In the genomic region with DNA sequence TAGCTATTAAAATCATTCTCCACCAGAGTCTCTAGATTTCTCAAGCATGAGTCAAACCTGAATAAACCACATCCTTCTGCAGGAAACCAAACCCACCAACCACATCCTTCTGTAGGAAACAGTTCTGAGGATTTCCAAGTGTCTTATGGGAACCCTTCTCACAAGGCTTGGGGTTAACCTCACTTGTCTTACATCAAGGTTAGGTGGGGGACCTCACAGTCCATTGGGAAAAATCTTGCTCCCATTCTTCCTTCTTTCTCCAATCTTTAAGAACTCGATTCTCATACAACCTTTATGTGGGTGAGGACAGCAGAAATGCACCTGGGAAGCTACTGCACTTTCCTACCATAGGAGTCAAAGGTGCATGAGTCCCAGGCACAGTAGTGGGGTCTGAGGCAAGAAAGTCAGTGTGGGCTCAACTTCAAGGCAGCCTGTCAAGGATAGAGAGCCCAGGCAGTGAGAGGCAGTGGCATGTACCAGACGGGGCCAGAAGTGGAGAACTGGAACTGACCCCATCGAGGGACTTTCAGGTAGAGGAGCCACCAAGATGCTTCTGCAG, we compare ENCODE assay signal across 3 cellular contexts.
TF ChIP-seq lines count a peak whose summit lies in the region.

No MANE protein-coding gene starts in this region.

TF ChIP-seq in SK-N-SH, 30 proteins besides CTCF, POLR2A, EP300 and RAD21 (continued from another document and continues in another):
- TF ChIP-seq, protein P1, sequence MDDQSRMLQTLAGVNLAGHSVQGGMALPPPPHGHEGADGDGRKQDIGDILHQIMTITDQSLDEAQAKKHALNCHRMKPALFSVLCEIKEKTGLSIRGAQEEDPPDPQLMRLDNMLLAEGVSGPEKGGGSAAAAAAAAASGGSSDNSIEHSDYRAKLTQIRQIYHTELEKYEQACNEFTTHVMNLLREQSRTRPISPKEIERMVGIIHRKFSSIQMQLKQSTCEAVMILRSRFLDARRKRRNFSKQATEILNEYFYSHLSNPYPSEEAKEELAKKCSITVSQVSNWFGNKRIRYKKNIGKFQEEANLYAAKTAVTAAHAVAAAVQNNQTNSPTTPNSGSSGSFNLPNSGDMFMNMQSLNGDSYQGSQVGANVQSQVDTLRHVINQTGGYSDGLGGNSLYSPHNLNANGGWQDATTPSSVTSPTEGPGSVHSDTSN (IDR thresholded peaks at IDR 0.05) = no peak
- TF ChIP-seq TAF1 (IDR thresholded peaks at IDR 0.05; ENCODE audit: borderline replicate concordance, low read depth, low read length) (no peak), GATA2 (CRISPR knock-in tag; IDR thresholded peaks at IDR 0.05) (no peak), POLR2AphosphoS5 (IDR thresholded peaks at IDR 0.05; ENCODE audit: low read depth, low read length) (no peak), GABPA (IDR thresholded peaks at IDR 0.05; ENCODE audit: low read depth) (peak; percentile 18; the same call in 1 of the 2 replicates), EZH2phosphoT487 (IDR thresholded peaks at IDR 0.05; ENCODE audit: borderline replicate concordance, low read depth) (no peak), NRF1 (IDR thresholded peaks at IDR 0.05; ENCODE audit: low read depth, low read length) (no peak), RXRA (IDR thresholded peaks at IDR 0.05; ENCODE audit: borderline replicate concordance, low read depth) (no peak), FOSL2 (IDR thresholded peaks at IDR 0.05; ENCODE audit: borderline replicate concordance, low read depth) (no peak), FOXM1 (IDR thresholded peaks at IDR 0.05; ENCODE audit: low read depth) (no peak), MXI1 (IDR thresholded peaks at IDR 0.05; ENCODE audit: low read depth, low read length) (no peak), ELF1 (IDR thresholded peaks at IDR 0.05) (no peak), SMC3 (IDR thresholded peaks at IDR 0.05; ENCODE audit: low read depth, low read length) (no peak), JUND (IDR thresholded peaks at IDR 0.05) (peak; percentile 62), RFX5 (IDR thresholded peaks at IDR 0.05; ENCODE audit: low read length) (no peak), NFIC (IDR thresholded peaks at IDR 0.05; ENCODE audit: borderline replicate concordance) (no peak), SIN3A (IDR thresholded peaks at IDR 0.05; ENCODE audit: borderline replicate concordance, low read depth, low read length) (no peak)
- TF ChIP-seq, protein P2, sequence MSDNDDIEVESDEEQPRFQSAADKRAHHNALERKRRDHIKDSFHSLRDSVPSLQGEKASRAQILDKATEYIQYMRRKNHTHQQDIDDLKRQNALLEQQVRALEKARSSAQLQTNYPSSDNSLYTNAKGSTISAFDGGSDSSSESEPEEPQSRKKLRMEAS (IDR thresholded peaks at IDR 0.05; ENCODE audit: low read depth) = no peak
- TF ChIP-seq, protein P3, sequence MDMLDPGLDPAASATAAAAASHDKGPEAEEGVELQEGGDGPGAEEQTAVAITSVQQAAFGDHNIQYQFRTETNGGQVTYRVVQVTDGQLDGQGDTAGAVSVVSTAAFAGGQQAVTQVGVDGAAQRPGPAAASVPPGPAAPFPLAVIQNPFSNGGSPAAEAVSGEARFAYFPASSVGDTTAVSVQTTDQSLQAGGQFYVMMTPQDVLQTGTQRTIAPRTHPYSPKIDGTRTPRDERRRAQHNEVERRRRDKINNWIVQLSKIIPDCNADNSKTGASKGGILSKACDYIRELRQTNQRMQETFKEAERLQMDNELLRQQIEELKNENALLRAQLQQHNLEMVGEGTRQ (IDR thresholded peaks at IDR 0.05; ENCODE audit: borderline replicate concordance, low read depth, low read length) = no peak
- TF ChIP-seq, protein P4, sequence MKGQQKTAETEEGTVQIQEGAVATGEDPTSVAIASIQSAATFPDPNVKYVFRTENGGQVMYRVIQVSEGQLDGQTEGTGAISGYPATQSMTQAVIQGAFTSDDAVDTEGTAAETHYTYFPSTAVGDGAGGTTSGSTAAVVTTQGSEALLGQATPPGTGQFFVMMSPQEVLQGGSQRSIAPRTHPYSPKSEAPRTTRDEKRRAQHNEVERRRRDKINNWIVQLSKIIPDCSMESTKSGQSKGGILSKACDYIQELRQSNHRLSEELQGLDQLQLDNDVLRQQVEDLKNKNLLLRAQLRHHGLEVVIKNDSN (IDR thresholded peaks at IDR 0.05; ENCODE audit: borderline replicate concordance, low read depth) = no peak

TF ChIP-seq in GM12878, 131 proteins besides CTCF, POLR2A, EP300 and RAD21 (continues in another document):
- TF ChIP-seq, protein P5, sequence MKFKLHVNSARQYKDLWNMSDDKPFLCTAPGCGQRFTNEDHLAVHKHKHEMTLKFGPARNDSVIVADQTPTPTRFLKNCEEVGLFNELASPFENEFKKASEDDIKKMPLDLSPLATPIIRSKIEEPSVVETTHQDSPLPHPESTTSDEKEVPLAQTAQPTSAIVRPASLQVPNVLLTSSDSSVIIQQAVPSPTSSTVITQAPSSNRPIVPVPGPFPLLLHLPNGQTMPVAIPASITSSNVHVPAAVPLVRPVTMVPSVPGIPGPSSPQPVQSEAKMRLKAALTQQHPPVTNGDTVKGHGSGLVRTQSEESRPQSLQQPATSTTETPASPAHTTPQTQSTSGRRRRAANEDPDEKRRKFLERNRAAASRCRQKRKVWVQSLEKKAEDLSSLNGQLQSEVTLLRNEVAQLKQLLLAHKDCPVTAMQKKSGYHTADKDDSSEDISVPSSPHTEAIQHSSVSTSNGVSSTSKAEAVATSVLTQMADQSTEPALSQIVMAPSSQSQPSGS (IDR thresholded peaks at IDR 0.05; ENCODE audit: low read length) = peak; percentile 97
- TF ChIP-seq, protein P6, sequence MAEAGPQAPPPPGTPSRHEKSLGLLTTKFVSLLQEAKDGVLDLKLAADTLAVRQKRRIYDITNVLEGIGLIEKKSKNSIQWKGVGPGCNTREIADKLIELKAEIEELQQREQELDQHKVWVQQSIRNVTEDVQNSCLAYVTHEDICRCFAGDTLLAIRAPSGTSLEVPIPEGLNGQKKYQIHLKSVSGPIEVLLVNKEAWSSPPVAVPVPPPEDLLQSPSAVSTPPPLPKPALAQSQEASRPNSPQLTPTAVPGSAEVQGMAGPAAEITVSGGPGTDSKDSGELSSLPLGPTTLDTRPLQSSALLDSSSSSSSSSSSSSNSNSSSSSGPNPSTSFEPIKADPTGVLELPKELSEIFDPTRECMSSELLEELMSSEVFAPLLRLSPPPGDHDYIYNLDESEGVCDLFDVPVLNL (IDR thresholded peaks at IDR 0.05; ENCODE audit: low read depth, low read length) = no peak
- TF ChIP-seq, protein P7, sequence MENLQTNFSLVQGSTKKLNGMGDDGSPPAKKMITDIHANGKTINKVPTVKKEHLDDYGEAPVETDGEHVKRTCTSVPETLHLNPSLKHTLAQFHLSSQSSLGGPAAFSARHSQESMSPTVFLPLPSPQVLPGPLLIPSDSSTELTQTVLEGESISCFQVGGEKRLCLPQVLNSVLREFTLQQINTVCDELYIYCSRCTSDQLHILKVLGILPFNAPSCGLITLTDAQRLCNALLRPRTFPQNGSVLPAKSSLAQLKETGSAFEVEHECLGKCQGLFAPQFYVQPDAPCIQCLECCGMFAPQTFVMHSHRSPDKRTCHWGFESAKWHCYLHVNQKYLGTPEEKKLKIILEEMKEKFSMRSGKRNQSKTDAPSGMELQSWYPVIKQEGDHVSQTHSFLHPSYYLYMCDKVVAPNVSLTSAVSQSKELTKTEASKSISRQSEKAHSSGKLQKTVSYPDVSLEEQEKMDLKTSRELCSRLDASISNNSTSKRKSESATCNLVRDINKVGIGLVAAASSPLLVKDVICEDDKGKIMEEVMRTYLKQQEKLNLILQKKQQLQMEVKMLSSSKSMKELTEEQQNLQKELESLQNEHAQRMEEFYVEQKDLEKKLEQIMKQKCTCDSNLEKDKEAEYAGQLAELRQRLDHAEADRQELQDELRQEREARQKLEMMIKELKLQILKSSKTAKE (IDR thresholded peaks at IDR 0.05; ENCODE audit: low read depth, poor library complexity, severe bottlenecking) = no peak
- TF ChIP-seq, protein P8, sequence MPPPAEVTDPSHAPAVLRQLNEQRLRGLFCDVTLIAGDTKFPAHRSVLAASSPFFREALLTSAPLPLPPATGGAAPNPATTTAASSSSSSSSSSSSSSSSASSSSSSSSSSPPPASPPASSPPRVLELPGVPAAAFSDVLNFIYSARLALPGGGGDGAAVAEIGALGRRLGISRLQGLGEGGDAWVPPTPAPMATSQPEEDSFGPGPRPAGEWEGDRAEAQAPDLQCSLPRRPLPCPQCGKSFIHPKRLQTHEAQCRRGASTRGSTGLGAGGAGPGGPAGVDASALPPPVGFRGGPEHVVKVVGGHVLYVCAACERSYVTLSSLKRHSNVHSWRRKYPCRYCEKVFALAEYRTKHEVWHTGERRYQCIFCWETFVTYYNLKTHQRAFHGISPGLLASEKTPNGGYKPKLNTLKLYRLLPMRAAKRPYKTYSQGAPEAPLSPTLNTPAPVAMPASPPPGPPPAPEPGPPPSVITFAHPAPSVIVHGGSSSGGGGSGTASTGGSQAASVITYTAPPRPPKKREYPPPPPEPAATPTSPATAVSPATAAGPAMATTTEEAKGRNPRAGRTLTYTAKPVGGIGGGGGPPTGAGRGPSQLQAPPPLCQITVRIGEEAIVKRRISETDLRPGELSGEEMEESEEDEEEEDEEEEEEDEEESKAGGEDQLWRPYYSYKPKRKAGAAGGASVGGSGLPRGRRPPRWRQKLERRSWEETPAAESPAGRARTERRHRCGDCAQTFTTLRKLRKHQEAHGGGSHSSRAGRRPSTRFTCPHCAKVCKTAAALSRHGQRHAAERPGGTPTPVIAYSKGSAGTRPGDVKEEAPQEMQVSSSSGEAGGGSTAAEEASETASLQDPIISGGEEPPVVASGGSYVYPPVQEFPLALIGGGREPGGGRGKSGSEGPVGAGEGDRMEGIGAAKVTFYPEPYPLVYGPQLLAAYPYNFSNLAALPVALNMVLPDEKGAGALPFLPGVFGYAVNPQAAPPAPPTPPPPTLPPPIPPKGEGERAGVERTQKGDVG (CRISPR knock-in tag; IDR thresholded peaks at IDR 0.05) = no peak
- TF ChIP-seq BRCA1 (IDR thresholded peaks at IDR 0.05; ENCODE audit: low read depth, low read length) = no peak
- TF ChIP-seq NR2F1 (conservative IDR thresholded peaks at IDR 0.05) = no peak
- TF ChIP-seq NFYA (IDR thresholded peaks at IDR 0.05; ENCODE audit: borderline replicate concordance, low read depth, low read length) = no peak
- TF ChIP-seq NR2C1 (IDR thresholded peaks at IDR 0.05) = no peak
- peak; percentile 87 for TF ChIP-seq BCL11A (IDR thresholded peaks at IDR 0.05; ENCODE audit: low read depth, low read length)
- peak; percentile 88 for TF ChIP-seq FOXM1 (IDR thresholded peaks at IDR 0.05; ENCODE audit: low read depth, low read length)

TF ChIP-seq in WTC11, 78 proteins besides CTCF, POLR2A, EP300 and RAD21 (continued from another document):
- TF ChIP-seq, protein P9, sequence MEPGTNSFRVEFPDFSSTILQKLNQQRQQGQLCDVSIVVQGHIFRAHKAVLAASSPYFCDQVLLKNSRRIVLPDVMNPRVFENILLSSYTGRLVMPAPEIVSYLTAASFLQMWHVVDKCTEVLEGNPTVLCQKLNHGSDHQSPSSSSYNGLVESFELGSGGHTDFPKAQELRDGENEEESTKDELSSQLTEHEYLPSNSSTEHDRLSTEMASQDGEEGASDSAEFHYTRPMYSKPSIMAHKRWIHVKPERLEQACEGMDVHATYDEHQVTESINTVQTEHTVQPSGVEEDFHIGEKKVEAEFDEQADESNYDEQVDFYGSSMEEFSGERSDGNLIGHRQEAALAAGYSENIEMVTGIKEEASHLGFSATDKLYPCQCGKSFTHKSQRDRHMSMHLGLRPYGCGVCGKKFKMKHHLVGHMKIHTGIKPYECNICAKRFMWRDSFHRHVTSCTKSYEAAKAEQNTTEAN (CRISPR knock-in tag; IDR thresholded peaks at IDR 0.05) = no peak
- TF ChIP-seq ELF4 (CRISPR knock-in tag; IDR thresholded peaks at IDR 0.05; ENCODE audit: low read depth) (no peak), ATF1 (CRISPR knock-in tag; IDR thresholded peaks at IDR 0.05) (no peak)
- TF ChIP-seq, protein P2 (CRISPR knock-in tag; IDR thresholded peaks at IDR 0.05) = no peak
TF ChIP-seq in WTC11: peak in this region for 0.
